ENCODE assay signal across 8 cellular contexts in the genomic region with DNA sequence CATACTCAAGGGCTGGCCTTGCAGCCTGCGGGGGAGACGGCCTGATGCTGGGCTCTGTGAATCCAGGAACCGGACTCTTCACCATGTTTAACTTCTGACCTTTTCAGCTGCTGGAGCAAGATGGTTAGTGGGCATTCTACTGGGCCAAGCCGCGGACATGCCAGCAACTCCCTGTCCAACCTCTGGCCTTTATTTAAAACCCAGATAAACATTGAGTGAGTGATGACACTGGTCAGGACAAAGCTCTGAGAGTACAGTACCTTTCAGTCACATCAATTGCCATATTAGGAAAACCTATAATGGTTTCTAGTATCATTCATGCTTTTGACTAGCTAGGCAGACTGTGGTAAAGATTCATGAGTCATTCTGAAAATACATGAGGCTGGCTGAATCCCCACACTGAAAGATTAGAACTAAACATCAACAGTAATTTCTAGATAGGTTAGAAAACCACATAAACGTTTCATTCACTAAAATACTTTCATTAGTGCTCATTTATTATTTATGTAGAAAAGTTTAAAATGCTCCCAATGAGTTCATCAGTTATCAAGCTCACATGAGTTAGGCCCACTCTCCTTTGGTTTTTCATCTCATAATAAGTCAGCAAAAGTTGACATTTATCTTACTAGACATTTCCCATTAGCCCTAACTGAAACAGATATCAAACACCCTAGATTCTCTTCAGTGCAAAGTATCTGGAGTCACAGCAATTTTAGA. TPM values are rescaled to one million over a fixed set of nuclear protein-coding genes. Genes with fewer than 3 reads are reported as not detected.
DNase-seq lines count a peak whose midpoint lies in the region; ATAC-seq and TF ChIP-seq lines count a peak whose summit lies in the region.

No MANE protein-coding gene starts in this region.

- peaks cover 5% of the 10 kb centered on the region for H3K27me3 Mint-ChIP-seq in CD4-positive, CD25-positive, alpha-beta regulatory T cell

- TF ChIP-seq POLR2A in esophagus muscularis mucosa (IDR thresholded peaks at IDR 0.05; ENCODE audit: low read depth): no peak

- TF ChIP-seq CTCF in choroid plexus epithelial cell (conservative IDR thresholded peaks at IDR 0.05; ENCODE audit: low read depth, low read length) (no peak), esophagus muscularis mucosa (IDR thresholded peaks at IDR 0.05) (no peak)

- no peak overlapping the region for H3K27ac ChIP-seq in CD4-positive, CD25-positive, alpha-beta regulatory T cell (ENCODE audit: insufficient read depth, low read length, poor library complexity, severe bottlenecking)
- H3K27ac ChIP-seq in esophagus muscularis mucosa (replicated peaks in 1 of 4) (no peak overlapping the region), SJCRH30 (no peak overlapping the region)

- intact Hi-C loops in esophagus muscularis mucosa (cut with DNase I) (no loop called here), posterior cingulate gyrus (cut with DNase I) (no loop called here)

- ATAC-seq in CD4-positive, CD25-positive, alpha-beta regulatory T cell (ENCODE audit: low read depth in 2 of 2): peak; percentile 61 to 75
- ATAC-seq in GM19452 (IDR thresholded peaks at IDR 0.05; ENCODE audit: unreplicated experiment) (peak; percentile 96), HG03378 (IDR thresholded peaks at IDR 0.05; ENCODE audit: unreplicated experiment) (peak; percentile 99)

- WGBS in esophagus muscularis mucosa: 62% methylated on average over 6 of the region's 6 CpGs

- peaks cover 0 to 9% (median 8%) of the 10 kb centered on the region in 4 donors for H3K4me1 Mint-ChIP-seq in CD4-positive, CD25-positive, alpha-beta regulatory T cell

- TF ChIP-seq EP300 in esophagus muscularis mucosa (IDR thresholded peaks at IDR 0.05): no peak

- H3K4me3 Mint-ChIP-seq in CD4-positive, CD25-positive, alpha-beta regulatory T cell: no peak overlapping the region

- peaks cover 45% of the 10 kb centered on the region for H3K36me3 Mint-ChIP-seq in CD4-positive, CD25-positive, alpha-beta regulatory T cell

- DNase-seq in CD4-positive, CD25-positive, alpha-beta regulatory T cell: peak in 1 of 3 donors; percentile 83
- DNase-seq in choroid plexus epithelial cell (ENCODE audit: low read depth) (peak; percentile 75), esophagus muscularis mucosa (ENCODE audit: extremely low spot score) (no peak), SJCRH30 (no peak), posterior cingulate gyrus (no peak), DMS153 treated with DMSO at 0.1 percent for 48 hours (lab: John Stamatoyannopoulos, UW; ENCODE audit: unreplicated experiment) (no peak)

- no peaks in the 10 kb centered on the region for H3K4me1 ChIP-seq in CD4-positive, CD25-positive, alpha-beta regulatory T cell (ENCODE audit: control insufficient read depth, insufficient read depth, low read length, poor library complexity, severe bottlenecking)
- H3K4me1 ChIP-seq in esophagus muscularis mucosa: peaks cover 0 to 4% (median 0%) of the 10 kb centered on the region in 4 donors
- peaks cover 3% of the 10 kb centered on the region; the same call in 1 of the 2 replicates for H3K4me1 ChIP-seq in SJCRH30

- H3K36me3 ChIP-seq in CD4-positive, CD25-positive, alpha-beta regulatory T cell (ENCODE audit: control insufficient read depth, insufficient read depth, low read length): peaks cover 54% of the 10 kb centered on the region
- H3K36me3 ChIP-seq in esophagus muscularis mucosa (peaks cover 21 to 50% (median 49%) of the 10 kb centered on the region in 4 donors), SJCRH30 (peaks cover 8% of the 10 kb centered on the region)

- no peaks in the 10 kb centered on the region for H3K9me3 ChIP-seq in CD4-positive, CD25-positive, alpha-beta regulatory T cell (ENCODE audit: control insufficient read depth in 2 of 2, low read length in 2 of 2)
- H3K9me3 ChIP-seq in esophagus muscularis mucosa (no peaks in the 10 kb centered on the region), SJCRH30 (replicated peaks) (no peaks in the 10 kb centered on the region)

- peaks cover 2% of the 10 kb centered on the region for H3K27me3 ChIP-seq in CD4-positive, CD25-positive, alpha-beta regulatory T cell (ENCODE audit: control insufficient read depth, insufficient read depth, low read length)
- no peaks in the 10 kb centered on the region for H3K27me3 ChIP-seq in esophagus muscularis mucosa
- H3K27me3 ChIP-seq in SJCRH30: no peaks in the 10 kb centered on the region

- H3K4me3 ChIP-seq in CD4-positive, CD25-positive, alpha-beta regulatory T cell (ENCODE audit: low read depth, low read length): no peak overlapping the region
- H3K4me3 ChIP-seq in choroid plexus epithelial cell (ENCODE audit: low read depth, low read length): no peak overlapping the region
- H3K4me3 ChIP-seq in esophagus muscularis mucosa: no peak overlapping the region
- no peak overlapping the region for H3K4me3 ChIP-seq in SJCRH30

- H3K27ac Mint-ChIP-seq in CD4-positive, CD25-positive, alpha-beta regulatory T cell: peak overlapping the region; percentile 20 to 27 (median 24)

- H3K9me3 Mint-ChIP-seq in CD4-positive, CD25-positive, alpha-beta regulatory T cell: peaks cover 0 to 2% (median 0%) of the 10 kb centered on the region in 7 donors

RNA-seq across cellular contexts. Expression of a gene that starts 7.1 kb away (rescaled TPM):
- total RNA-seq in CD4-positive, CD25-positive, alpha-beta regulatory T cell: not detected
- polyA plus RNA-seq in CD4-positive, CD25-positive, alpha-beta regulatory T cell: not detected
- total RNA-seq in esophagus muscularis mucosa: under 1 TPM in 3 of 4 donors, not detected in 1; 0.29 to 0.58 (median 0.42) TPM
- total RNA-seq in SJCRH30 (2014; rRNA removed; shearing (Covaris generic)): 0.15 and 0.93 TPM in 2 replicates
